8 cellular contexts compared by ENCODE assay signal in genomic region chr10:33248638-33249037, GRCh38.
DNase-seq lines count a peak whose midpoint lies in the region; ATAC-seq, FAIRE-seq and TF ChIP-seq lines count a peak whose summit lies in the region.

No MANE protein-coding gene starts in this region.

- no peak overlapping the region for H3K18ac ChIP-seq in mesenchymal stem cell (ENCODE audit: low read depth in 1 of 2, low read length in 2 of 2)

- H3K4me3 Mint-ChIP-seq in activated T-helper 2 cell treated with anti-CD3 and anti-CD28 coated beads, Interferon-gamma antibody, Interleukin-2, Interleukin-4, amounts not matched to agents 10 μg/mL and 5 μg/mL and 100 μg/mL, durations not matched to agents 14 hours and 24 hours and 36 hours (ENCODE audit: low read depth), result peak overlapping the region; percentile 43

- H3K4ac ChIP-seq in mesenchymal stem cell (ENCODE audit: low read depth in 1 of 2, low read length in 2 of 2), result no peak overlapping the region

- no CpG with 5 or more reads among the region's 1 CpG for WGBS in mesenchymal stem cell

- no peak overlapping the region for H2BK120ac ChIP-seq in mesenchymal stem cell (ENCODE audit: low read depth, low read length)

- peak overlapping the region; percentile 44 for H3K27ac Mint-ChIP-seq in activated T-helper 2 cell treated with anti-CD3 and anti-CD28 coated beads, Interferon-gamma antibody, Interleukin-2, Interleukin-4, amounts not matched to agents 10 μg/mL and 5 μg/mL and 100 μg/mL, durations not matched to agents 14 hours and 24 hours and 36 hours

- FAIRE-seq in GM12892 (lab: Jason Lieb, UNC), result no peak

- no peaks in the 10 kb centered on the region for H3K27me3 ChIP-seq in mesenchymal stem cell (ENCODE audit: control insufficient read depth in 1 of 2, insufficient read depth in 1 of 2, low read length in 2 of 2)

- no peak overlapping the region for H2BK15ac ChIP-seq in mesenchymal stem cell (ENCODE audit: low read depth, poor library complexity, severe bottlenecking)

- peak; percentile 55 to 56 for ATAC-seq in activated CD4-positive, CD25-positive, alpha-beta regulatory T cell treated with anti-CD3 and anti-CD28 coated beads, Interleukin-2, amount 50 U/mL, for 24 hours

- peaks cover 7% of the 10 kb centered on the region for H3K79me1 ChIP-seq in mesenchymal stem cell (replicated peaks; ENCODE audit: low read length, poor library complexity, severe bottlenecking)

- intact Hi-C loops in activated T-helper 2 cell treated with anti-CD3 and anti-CD28 coated beads, Interferon-gamma antibody, Interleukin-2, Interleukin-4, amounts not matched to agents 10 μg/mL and 5 μg/mL and 100 μg/mL, durations not matched to agents 14 hours and 24 hours and 36 hours (cut with micrococcal nuclease), result loop anchor here (1.0 kb wide), 1 partner anchor 17 kb away; no protein-coding TSS in a partner anchor

- H2AFZ ChIP-seq in mesenchymal stem cell (ENCODE audit: low read depth, low read length), result no peak overlapping the region

- H3K27ac ChIP-seq in mesenchymal stem cell (ENCODE audit: low read length, poor library complexity, severe bottlenecking), result peak overlapping the region; percentile 84

- no peak overlapping the region for H2BK12ac ChIP-seq in mesenchymal stem cell (ENCODE audit: low read length in 2 of 2)

- no peak overlapping the region for H2AK5ac ChIP-seq in mesenchymal stem cell (ENCODE audit: low read length, severe bottlenecking)

- peak overlapping the region; percentile 38 for H3K9ac ChIP-seq in mesenchymal stem cell (ENCODE audit: low read length)

- no peak overlapping the region for H3K4me2 ChIP-seq in mesenchymal stem cell (ENCODE audit: low read length, poor library complexity, severe bottlenecking)

- peaks cover 33% of the 10 kb centered on the region for H3K36me3 Mint-ChIP-seq in activated T-helper 2 cell treated with anti-CD3 and anti-CD28 coated beads, Interferon-gamma antibody, Interleukin-2, Interleukin-4, amounts not matched to agents 10 μg/mL and 5 μg/mL and 100 μg/mL, durations not matched to agents 14 hours and 24 hours and 36 hours (ENCODE audit: low read depth)

- no peak overlapping the region for H4K91ac ChIP-seq in mesenchymal stem cell (ENCODE audit: low read length)

- DNase-seq in activated CD4-positive, CD25-positive, alpha-beta regulatory T cell (lab: John Stamatoyannopoulos, UW), result no peak
- peak; percentile 23 for DNase-seq in HT-29 (ENCODE audit: low spot score)
- DNase-seq in activated T-helper 2 cell treated with anti-CD3 and anti-CD28 coated beads, Interferon-gamma antibody, Interleukin-2, Interleukin-4, amounts not matched to agents 10 μg/mL and 5 μg/mL and 100 μg/mL, durations not matched to agents 14 hours and 24 hours and 36 hours (ENCODE audit: low spot score), result peak; percentile 18
- DNase-seq in mesenchymal stem cell, result peak; percentile 94
- DNase-seq in NCI-H345 treated with DMSO at 0.1 percent for 48 hours (lab: John Stamatoyannopoulos, UW; ENCODE audit: unreplicated experiment), result no peak
- no peak for DNase-seq in NCI-H146 (lab: John Stamatoyannopoulos, UW)
- DNase-seq in GM12892 (ENCODE audit: insufficient read length), result no peak

- no peak for TF ChIP-seq POLR2A in GM12892 (IDR thresholded peaks at IDR 0.05; ENCODE audit: low read depth, low read length)

- no peak overlapping the region for H3K23ac ChIP-seq in mesenchymal stem cell (ENCODE audit: low read length in 2 of 2)

- H4K8ac ChIP-seq in mesenchymal stem cell (ENCODE audit: low read length), result no peak overlapping the region

- H3K36me3 ChIP-seq in mesenchymal stem cell (ENCODE audit: control insufficient read depth in 1 of 2, insufficient read depth in 2 of 2, low read depth in 1 of 2, low read length in 2 of 2), result peaks cover 30 to 98% of the 10 kb centered on the region in 2 experiments

- no peak overlapping the region for H3K14ac ChIP-seq in mesenchymal stem cell (ENCODE audit: low read length in 2 of 2)

- H3K27me3 Mint-ChIP-seq in activated T-helper 2 cell treated with anti-CD3 and anti-CD28 coated beads, Interferon-gamma antibody, Interleukin-2, Interleukin-4, amounts not matched to agents 10 μg/mL and 5 μg/mL and 100 μg/mL, durations not matched to agents 14 hours and 24 hours and 36 hours (ENCODE audit: low read depth), result peaks cover 25% of the 10 kb centered on the region

- no peak overlapping the region for H2BK5ac ChIP-seq in mesenchymal stem cell (ENCODE audit: low read depth, low read length, poor library complexity, severe bottlenecking)

- peaks cover 13% of the 10 kb centered on the region for H3K4me1 ChIP-seq in mesenchymal stem cell (ENCODE audit: control insufficient read depth, insufficient read depth, low read depth, low read length)

- peaks cover 21% of the 10 kb centered on the region for H3K9me3 Mint-ChIP-seq in activated T-helper 2 cell treated with anti-CD3 and anti-CD28 coated beads, Interferon-gamma antibody, Interleukin-2, Interleukin-4, amounts not matched to agents 10 μg/mL and 5 μg/mL and 100 μg/mL, durations not matched to agents 14 hours and 24 hours and 36 hours

- peaks cover 80% of the 10 kb centered on the region for H3K4me1 Mint-ChIP-seq in activated T-helper 2 cell treated with anti-CD3 and anti-CD28 coated beads, Interferon-gamma antibody, Interleukin-2, Interleukin-4, amounts not matched to agents 10 μg/mL and 5 μg/mL and 100 μg/mL, durations not matched to agents 14 hours and 24 hours and 36 hours (ENCODE audit: low read depth)

- H3K9me3 ChIP-seq in mesenchymal stem cell (ENCODE audit: control insufficient read depth, low read length), result no peaks in the 10 kb centered on the region

- no peak overlapping the region for H3K4me3 ChIP-seq in mesenchymal stem cell (ENCODE audit: insufficient read depth in 1 of 2, low read depth in 1 of 2, low read length in 2 of 2)

Comparison
In these comparisons a context has a peak if more than half of its experiments do, and no peak if none do; other contexts are left out.
1. DNase-seq: peak in HT-29 (single experiment), activated T-helper 2 cell treated with anti-CD3 and anti-CD28 coated beads, Interferon-gamma antibody, Interleukin-2, Interleukin-4, amounts not matched to agents 10 μg/mL and 5 μg/mL and 100 μg/mL, durations not matched to agents 14 hours and 24 hours and 36 hours (single experiment) and mesenchymal stem cell (single experiment); none in activated CD4-positive, CD25-positive, alpha-beta regulatory T cell (0 of 4), NCI-H345 treated with DMSO at 0.1 percent for 48 hours (single experiment), NCI-H146 (single experiment) and GM12892 (single experiment).